In genomic region chr7:121058975-121059374, GRCh38 we compare ENCODE assay signal across 26 cellular contexts.
DNase-seq lines count a peak whose midpoint lies in the region; ATAC-seq, FAIRE-seq and TF ChIP-seq lines count a peak whose summit lies in the region.
"Had no signal": no experiment of that assay in that cellular context is flagged by ENCODE, and none has a peak within 500 bp of the region (broad histone marks: within the 10 kb centered on the region; RNA-seq: fewer than 3 reads in every experiment).

No MANE protein-coding gene starts in this region.

- no peak overlapping the region for H3K27ac ChIP-seq in K562 (ENCODE audit: extremely low read depth, low read depth, low read length)
- peak overlapping the region; percentile 80 to 86 (median 84) for H3K27ac ChIP-seq in gastrocnemius medialis
- H3K27ac ChIP-seq in A673 (ENCODE audit: low read depth, low read length, poor library complexity, severe bottlenecking), result no peak overlapping the region
- H3K27ac ChIP-seq: BLaER1 treated with 17β-estradiol and CSF1 and Interleukin-3, amounts not matched to agents 10 nM and 100 nM; C4-2B had no signal

- H3K27ac Mint-ChIP-seq in stimulated activated naive B cell treated with anti-CD40 and anti-IgM and Interleukin-4, amounts not matched to agents 10 μg/mL and 1 μg/mL and 100 μg/mL, for 72 hours, result no peak overlapping the region
- H3K27ac Mint-ChIP-seq: B cell; CD4-positive, alpha-beta T cell; CD8-positive, alpha-beta T cell had no signal

- H3K4me3 ChIP-seq in K562, result no peak overlapping the region
- no peak overlapping the region for H3K4me3 ChIP-seq in gastrocnemius medialis
- H3K4me3 ChIP-seq in A673 (ENCODE audit: low read depth, low read length, poor library complexity, severe bottlenecking), result no peak overlapping the region
- H3K4me3 ChIP-seq: BLaER1 treated with 17β-estradiol and CSF1 and Interleukin-3, amounts not matched to agents 10 nM and 100 nM; GM12878 had no signal

- H4K20me1 ChIP-seq in K562 (replicated peaks; ENCODE audit: control insufficient read depth, insufficient read depth, low read length), result no peaks in the 10 kb centered on the region
- H4K20me1 ChIP-seq: BLaER1 treated with 17β-estradiol and CSF1 and Interleukin-3, amounts not matched to agents 10 nM and 100 nM had no signal

- no peak overlapping the region for H3K9ac ChIP-seq in K562 (ENCODE audit: insufficient read depth in 1 of 2, low read depth in 2 of 2, low read length in 2 of 2)
- H3K9ac ChIP-seq: BLaER1 treated with 17β-estradiol and CSF1 and Interleukin-3, amounts not matched to agents 10 nM and 100 nM had no signal

- H3K4me1 ChIP-seq in K562 (replicated peaks in 1 of 2; ENCODE audit: control insufficient read depth in 2 of 2, insufficient read depth in 2 of 2, low read length in 2 of 2) (peaks cover 0 to under 1% of the 10 kb centered on the region in 2 experiments; a peak in 1 of 5 replicates), gastrocnemius medialis (peaks cover 50 to 57% of the 10 kb centered on the region in 2 donors), A673 (ENCODE audit: insufficient read depth, low read length, poor library complexity, severe bottlenecking) (no peaks in the 10 kb centered on the region)
- H3K4me1 ChIP-seq: BLaER1 treated with 17β-estradiol and CSF1 and Interleukin-3, amounts not matched to agents 10 nM and 100 nM; Caco-2 had no signal

- TF ChIP-seq POLR2A in K562 (conservative IDR thresholded peaks at IDR 0.05) (no peak), gastrocnemius medialis (IDR thresholded peaks at IDR 0.05) (no peak)

- TF ChIP-seq CTCF in D721Med (IDR thresholded peaks at IDR 0.05; ENCODE audit: insufficient read depth, missing control alignments), result no peak
- no peak for TF ChIP-seq CTCF in K562 (IDR thresholded peaks at IDR 0.05 in 2 of 3, conservative IDR thresholded peaks at IDR 0.05 in 1 of 3; ENCODE audit: insufficient read depth in 2 of 3, low read depth in 1 of 3, low read length in 3 of 3)
- TF ChIP-seq CTCF in gastrocnemius medialis (IDR thresholded peaks at IDR 0.05 in 4 of 5, conservative IDR thresholded peaks at IDR 0.05 in 1 of 5), result no peak
- TF ChIP-seq CTCF in A673 (conservative IDR thresholded peaks at IDR 0.05; ENCODE audit: low read depth, low read length), result no peak

- ATAC-seq in K562 (no peak), gastrocnemius medialis (peak; percentile 65 to 69), HG03280 (IDR thresholded peaks at IDR 0.05; ENCODE audit: unreplicated experiment) (no peak)
- no peak for ATAC-seq in stimulated activated naive B cell treated with anti-CD40 and anti-IgM and Interleukin-4, amounts not matched to agents 10 μg/mL and 1 μg/mL and 100 μg/mL, for 72 hours (replicated peaks)
- ATAC-seq: CD8-positive, alpha-beta T cell; GM12878 had no signal

- H3K79me2 ChIP-seq in K562 (ENCODE audit: control insufficient read depth, insufficient read depth, low read length), result peaks cover 43% of the 10 kb centered on the region

- POLR2A ChIA-PET in K562 (lab: Yijun Ruan, JAX) (interaction anchor here (0.6 to 2.6 kb wide), 9 partner anchors 10 to 69 kb away, joined by 3 to 8 read pairs (median 4); no protein-coding TSS in a partner anchor), A673 (lab: Charles Lee; ENCODE audit: low non-redundant PET) (no interaction called here)

- no peaks in the 10 kb centered on the region for H3K27me3 Mint-ChIP-seq in stimulated activated naive B cell treated with anti-CD40 and anti-IgM and Interleukin-4, amounts not matched to agents 10 μg/mL and 1 μg/mL and 100 μg/mL, for 72 hours

- no peak for TF ChIP-seq EP300 in K562 (IDR thresholded peaks at IDR 0.05; ENCODE audit: low read length)

- no peak overlapping the region for H2AFZ ChIP-seq in K562 (ENCODE audit: low read depth, low read length)

- H3K9me3 Mint-ChIP-seq in stimulated activated naive B cell treated with anti-CD40 and anti-IgM and Interleukin-4, amounts not matched to agents 10 μg/mL and 1 μg/mL and 100 μg/mL, for 72 hours, result peaks cover 4 to 6% of the 10 kb centered on the region in 2 donors
- H3K9me3 Mint-ChIP-seq: CD4-positive, alpha-beta T cell; CD8-positive, alpha-beta T cell had no signal

- H3K4me2 ChIP-seq in K562 (ENCODE audit: insufficient read depth, low read length), result no peak overlapping the region
- H3K4me2 ChIP-seq: BLaER1 treated with 17β-estradiol and CSF1 and Interleukin-3, amounts not matched to agents 10 nM and 100 nM had no signal

- H3K9me3 ChIP-seq in K562 (replicated peaks; ENCODE audit: control insufficient read depth, insufficient read depth, low read depth, low read length), result peaks cover 8% of the 10 kb centered on the region; the same call in 1 of the 2 replicates
- no peaks in the 10 kb centered on the region for H3K9me3 ChIP-seq in gastrocnemius medialis
- no peaks in the 10 kb centered on the region for H3K9me3 ChIP-seq in A673 (ENCODE audit: low read depth, low read length, poor library complexity, severe bottlenecking)
- H3K9me3 ChIP-seq: Caco-2 had no signal

- H3K4me1 Mint-ChIP-seq in stimulated activated naive B cell treated with anti-CD40 and anti-IgM and Interleukin-4, amounts not matched to agents 10 μg/mL and 1 μg/mL and 100 μg/mL, for 72 hours, result peaks cover 6 to 12% of the 10 kb centered on the region in 2 donors
- H3K4me1 Mint-ChIP-seq: B cell had no signal

- H3K36me3 Mint-ChIP-seq in stimulated activated naive B cell treated with anti-CD40 and anti-IgM and Interleukin-4, amounts not matched to agents 10 μg/mL and 1 μg/mL and 100 μg/mL, for 72 hours, result peaks cover 0 to 6% of the 10 kb centered on the region in 2 donors
- H3K36me3 Mint-ChIP-seq: CD8-positive, alpha-beta T cell had no signal

- H3K4me3 Mint-ChIP-seq in stimulated activated naive B cell treated with anti-CD40 and anti-IgM and Interleukin-4, amounts not matched to agents 10 μg/mL and 1 μg/mL and 100 μg/mL, for 72 hours, result no peak overlapping the region
- H3K4me3 Mint-ChIP-seq: B cell; CD4-positive, alpha-beta T cell; CD8-positive, alpha-beta T cell had no signal

- DNase-seq in D721Med (ENCODE audit: insufficient read length, low spot score) (no peak), K562 (ENCODE audit: extremely low read depth in 1 of 4, low spot score in 3 of 4) (no peak), gastrocnemius medialis (no peak), A673 (ENCODE audit: low spot score) (no peak)
- DNase-seq in stimulated activated naive B cell treated with anti-CD40 and anti-IgM and Interleukin-4, amounts not matched to agents 10 μg/mL and 1 μg/mL and 100 μg/mL, for 72 hours, result no peak
- DNase-seq: 8988T; AML-193; Caco-2; Calu3; CD4-positive, alpha-beta T cell; CD8-positive, alpha-beta T cell; DMS 273 treated with DMSO at 0.1 percent for 48 hours; DMS153; DMS53; DMS79; DND-41; EL; GDM1 had no signal

- BruUV-seq in K562 (replicated peaks; lab: Mats Ljungman, UMichigan) (no TSS peak), A673 (replicated peaks; lab: Mats Ljungman, UMichigan) (no TSS peak)

- H3K9me1 ChIP-seq in K562 (ENCODE audit: control insufficient read depth, insufficient read depth, low read length), result no peaks in the 10 kb centered on the region

- 99% methylated on average over 2 of the region's 2 CpGs for WGBS in K562 (ENCODE audit: insufficient coverage, low coverage, missing lambda C conversion rate)

- in situ Hi-C loops in K562 (cut with MboI) (no loop called here), gastrocnemius medialis (cut with MboI; ENCODE audit: low sequenced_read_pairs in 4 of 4) (no loop called here)

- peaks cover 72% of the 10 kb centered on the region for H3K36me3 ChIP-seq in K562 (ENCODE audit: control insufficient read depth, insufficient read depth, low read length)
- H3K36me3 ChIP-seq in gastrocnemius medialis, result peaks cover 0 to 10% of the 10 kb centered on the region in 2 donors
- H3K36me3 ChIP-seq in A673 (ENCODE audit: insufficient read depth, low read length, poor library complexity, severe bottlenecking), result no peaks in the 10 kb centered on the region
- H3K36me3 ChIP-seq: BLaER1 treated with 17β-estradiol and CSF1 and Interleukin-3, amounts not matched to agents 10 nM and 100 nM had no signal

- intact Hi-C loops in K562 (cut with micrococcal nuclease) (no loop called here), gastrocnemius medialis (cut with DNase I; ENCODE audit: low total_unique reads) (no loop called here), A673 (cut with micrococcal nuclease; ENCODE audit: unreplicated experiment) (no loop called here)

- H3K27me3 ChIP-seq in K562 (ENCODE audit: control insufficient read depth in 2 of 2, insufficient read depth in 2 of 2, low read length in 2 of 2) (no peaks in the 10 kb centered on the region), gastrocnemius medialis (no peaks in the 10 kb centered on the region), A673 (replicated peaks; ENCODE audit: insufficient read depth, low read depth, low read length, poor library complexity) (no peaks in the 10 kb centered on the region)
- H3K27me3 ChIP-seq: BLaER1 treated with 17β-estradiol and CSF1 and Interleukin-3, amounts not matched to agents 10 nM and 100 nM had no signal

- CTCF ChIA-PET in K562 (lab: Yijun Ruan, JAX; ENCODE audit: low intra/inter-chr PET ratio) (no interaction called here), A673 (lab: Charles Lee) (no interaction called here)

- TF ChIP-seq RAD21 in K562 (CRISPR knock-in tag; conservative IDR thresholded peaks at IDR 0.05 in 1 of 2, IDR thresholded peaks at IDR 0.05 in 1 of 2), result no peak

- FAIRE-seq in D721Med (lab: Jason Lieb, UNC) (peak; percentile 11), K562 (lab: Jason Lieb, UNC) (no peak)
- FAIRE-seq: A204.1, GM12878, GM12892, GM18507 had no signal

TF ChIP-seq in K562, 482 proteins besides CTCF, POLR2A, EP300 and RAD21 (continues in another document):
- no peak for TF ChIP-seq ZNF586 (CRISPR knock-in tag; conservative IDR thresholded peaks at IDR 0.05)
- TF ChIP-seq POLR2H (tag; IDR thresholded peaks at IDR 0.05; ENCODE audit: low read depth), result peak; percentile 45; the same call in 1 of the 2 replicates
- TF ChIP-seq CREB5 (CRISPR knock-in tag; IDR thresholded peaks at IDR 0.05), result no peak
- no peak for TF ChIP-seq ELF2 (CRISPR knock-in tag; IDR thresholded peaks at IDR 0.05)

Comparison
In these comparisons a context has a peak if more than half of its experiments do, and no peak if none do; other contexts are left out.
1. ATAC-seq: peak in gastrocnemius medialis (2 of 2); none in K562 (single experiment), stimulated activated naive B cell treated with anti-CD40 and anti-IgM and Interleukin-4, amounts not matched to agents 10 μg/mL and 1 μg/mL and 100 μg/mL, for 72 hours (0 of 2) and HG03280 (single experiment).
2. H3K27ac ChIP-seq: peak in gastrocnemius medialis (4 of 4); none in K562 (single experiment) and A673 (single experiment).